Comparison of ENCODE assay signal across 8 cellular contexts in the genomic region with DNA sequence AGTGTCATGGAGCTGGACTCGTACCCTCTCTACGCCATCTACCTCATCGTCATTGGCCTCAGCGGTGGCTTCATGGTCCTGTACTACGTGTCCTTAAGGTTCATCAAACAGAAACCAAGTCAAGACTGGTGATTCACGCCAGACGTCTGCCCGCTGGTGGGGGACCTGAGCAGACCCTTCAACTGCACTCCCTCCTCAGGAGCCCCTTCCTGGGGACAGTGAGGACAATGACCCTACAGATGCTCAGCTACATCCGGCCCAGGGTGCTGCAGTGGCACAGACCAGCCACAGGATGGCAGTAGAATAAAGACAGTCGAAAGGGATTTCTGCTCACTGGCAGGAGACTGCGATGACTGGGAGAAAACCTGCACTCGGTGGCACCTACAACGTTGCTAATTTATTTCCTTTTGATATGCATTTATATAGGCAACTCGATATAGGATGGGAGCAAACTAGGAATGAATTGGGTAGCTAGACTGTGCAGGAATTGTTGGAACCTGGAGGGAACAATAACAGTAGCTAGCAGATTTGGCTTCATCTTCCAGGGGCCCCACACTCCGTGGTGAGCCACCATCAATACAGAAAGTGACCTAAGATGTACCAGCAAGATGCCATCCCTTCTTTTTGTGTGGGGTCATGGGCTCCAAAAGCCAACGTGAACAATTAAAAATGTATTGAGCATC. TPM values are rescaled to one million over a fixed set of nuclear protein-coding genes. Genes with fewer than 3 reads are reported as not detected.
A peak's percentile ranks its signal among the peaks of the same experiment; 100 is the strongest.
DNase-seq lines count a peak whose midpoint lies in the region; ATAC-seq, FAIRE-seq and TF ChIP-seq lines count a peak whose summit lies in the region.

No MANE protein-coding gene starts in this region.

- H3K36me3 ChIP-seq in WERI-Rb-1 (no peaks in the 10 kb centered on the region), mammary epithelial cell (ENCODE audit: insufficient read depth, low read length) (no peaks in the 10 kb centered on the region), keratinocyte (ENCODE audit: control insufficient read depth in 2 of 2, extremely low read depth in 1 of 2, insufficient read depth in 2 of 2, low read length in 2 of 2) (no peaks in the 10 kb centered on the region)

- CTCF ChIA-PET in mammary epithelial cell (lab: Charles Lee; ENCODE audit: low non-redundant PET): no interaction called here

- H3K27ac ChIP-seq in WERI-Rb-1: no peak overlapping the region
- H3K27ac ChIP-seq in mammary epithelial cell (ENCODE audit: insufficient read depth, low read depth, low read length): no peak overlapping the region
- no peak overlapping the region for H3K27ac ChIP-seq in keratinocyte (ENCODE audit: control insufficient read depth, insufficient read depth, low read length)

- FAIRE-seq in keratinocyte (lab: Jason Lieb, UNC): peak; percentile 67

- intact Hi-C loops in mammary epithelial cell (cut with micrococcal nuclease): loop anchor here (2.0 to 5.0 kb wide), 2 partner anchors 265 to 854 kb away; no protein-coding TSS in a partner anchor

- H3K9me3 ChIP-seq in WERI-Rb-1 (ENCODE audit: severe bottlenecking) (no peaks in the 10 kb centered on the region), mammary epithelial cell (replicated peaks; ENCODE audit: insufficient read depth, low read length) (no peaks in the 10 kb centered on the region), keratinocyte (ENCODE audit: control insufficient read depth, low read depth, low read length) (no peaks in the 10 kb centered on the region)

- H3K9ac ChIP-seq in mammary epithelial cell (ENCODE audit: insufficient read depth, low read length) (no peak overlapping the region), keratinocyte (ENCODE audit: control insufficient read depth, extremely low read depth, insufficient read depth, low read length) (no peak overlapping the region)

- in situ Hi-C loops in mammary epithelial cell (cut with MboI; ENCODE audit: low sequenced_read_pairs in 2 of 2): loop anchor here in 1 of 2 donors (10.0 kb wide), 1 partner anchor 263 kb away; no protein-coding TSS in a partner anchor

- BruUV-seq in mammary epithelial cell (replicated peaks; lab: Mats Ljungman, UMichigan): no TSS peak

- H3K9me1 ChIP-seq in keratinocyte (ENCODE audit: control insufficient read depth, extremely low read depth, insufficient read depth, low read length): no peaks in the 10 kb centered on the region

- H2AFZ ChIP-seq in mammary epithelial cell (ENCODE audit: low read depth, low read length) (no peak overlapping the region), keratinocyte (ENCODE audit: control insufficient read depth, low read length) (no peak overlapping the region)

- H3K79me2 ChIP-seq in mammary epithelial cell (ENCODE audit: insufficient read depth, low read length): no peaks in the 10 kb centered on the region
- no peaks in the 10 kb centered on the region for H3K79me2 ChIP-seq in keratinocyte (ENCODE audit: control insufficient read depth, insufficient read depth, low read length)

- no peak overlapping the region for H3K4me2 ChIP-seq in mammary epithelial cell (ENCODE audit: insufficient read depth, low read depth, low read length)
- H3K4me2 ChIP-seq in keratinocyte (ENCODE audit: control insufficient read depth, extremely low read depth, insufficient read depth, low read depth, low read length): no peak overlapping the region

- H3K4me3 ChIP-seq in GM12865 (ENCODE audit: low read depth, low read length): no peak overlapping the region
- H3K4me3 ChIP-seq in WERI-Rb-1 (ENCODE audit: low read depth, low read length): peak overlapping the region; percentile 10
- no peak overlapping the region for H3K4me3 ChIP-seq in mammary epithelial cell (replicated peaks in 1 of 3; ENCODE audit: insufficient read depth in 1 of 3, low read depth in 2 of 3, low read length in 3 of 3)
- no peak overlapping the region for H3K4me3 ChIP-seq in keratinocyte (ENCODE audit: control insufficient read depth in 2 of 3, extremely low read depth in 1 of 3, insufficient read depth in 2 of 3, low read depth in 1 of 3, low read length in 3 of 3)

- DNase-seq in GM12865 (ENCODE audit: low read depth) (peak; percentile 70), NCI-H2107 (lab: John Stamatoyannopoulos, UW) (peak; percentile 31), WERI-Rb-1 (peak; percentile 87), mammary epithelial cell (peak; percentile 29), keratinocyte (ENCODE audit: low read depth, low spot score) (no peak)
- DNase-seq in stimulated activated CD4-positive, alpha-beta T cell treated with anti-CD3 and anti-CD28 coated beads, Interleukin-1b, Interleukin-23, amount 100 ng/mL, for 48 hours: peak; percentile 70

- dilution Hi-C loops in mammary epithelial cell (cut with HindIII; ENCODE audit: low sequenced_read_pairs): no loop called here
- dilution Hi-C loops in keratinocyte (cut with MboI; ENCODE audit: extremely low pct_ligation_motif_present, low sequenced_read_pairs): no loop called here

- TF ChIP-seq CTCF in GM12865 (IDR thresholded peaks at IDR 0.05; ENCODE audit: insufficient read depth, low read depth, low read length, missing control alignments) (peak; percentile 96), WERI-Rb-1 (IDR thresholded peaks at IDR 0.05; ENCODE audit: low read depth, low read length) (peak; percentile 97), mammary epithelial cell (conservative IDR thresholded peaks at IDR 0.05 in 1 of 2, IDR thresholded peaks at IDR 0.05 in 1 of 2; ENCODE audit: extremely low read depth in 1 of 2, insufficient read depth in 1 of 2, low read depth in 1 of 2, low read length in 2 of 2) (peak; percentile 92 to 99), keratinocyte (optimal IDR thresholded peaks at IDR 0.05 in 1 of 3, IDR thresholded peaks at IDR 0.05 in 1 of 3, conservative IDR thresholded peaks at IDR 0.05 in 1 of 3; ENCODE audit: extremely low read depth in 1 of 3, insufficient read depth in 2 of 3, low read length in 3 of 3) (peak; percentile 90 to 99 (median 95))

- no peaks in the 10 kb centered on the region for H3K4me1 ChIP-seq in mammary epithelial cell (ENCODE audit: insufficient read depth, low read length)
- H3K4me1 ChIP-seq in keratinocyte (ENCODE audit: control insufficient read depth, extremely low read depth, insufficient read depth, low read length): no peaks in the 10 kb centered on the region

- WGBS in mammary epithelial cell (ENCODE audit: low coverage, missing lambda C conversion rate): 34% methylated on average over 16 of the region's 16 CpGs

- peak; percentile 73 for ATAC-seq in HG02973 (IDR thresholded peaks at IDR 0.05; ENCODE audit: unreplicated experiment)
- no peak for ATAC-seq in HG03025 (IDR thresholded peaks at IDR 0.05; ENCODE audit: low FRiP score, unreplicated experiment)

- H4K20me1 ChIP-seq in mammary epithelial cell (ENCODE audit: insufficient read depth, low read length) (no peaks in the 10 kb centered on the region), keratinocyte (ENCODE audit: control insufficient read depth, extremely low read depth, insufficient read depth, low read length) (no peaks in the 10 kb centered on the region)

- H3K27me3 ChIP-seq in WERI-Rb-1 (ENCODE audit: insufficient read depth, low read depth, severe bottlenecking) (no peaks in the 10 kb centered on the region), mammary epithelial cell (ENCODE audit: insufficient read depth, low read length) (no peaks in the 10 kb centered on the region), keratinocyte (ENCODE audit: control insufficient read depth, extremely low read depth, insufficient read depth, low read length) (peaks cover 7% of the 10 kb centered on the region)

RNA-seq across cellular contexts. Expression of gene ABCG8, which starts 39.2 kb away (rescaled TPM):
- not detected for total RNA-seq in mammary epithelial cell
- polyA plus RNA-seq in mammary epithelial cell (not detected), keratinocyte (not detected in 3 replicates)
- polyA minus RNA-seq in mammary epithelial cell (not detected), keratinocyte (not detected in 3 replicates)
- polyA plus RNA-seq in keratinocyte (2011; ENCODE audit: low read depth): not detected
- polyA plus RNA-seq in keratinocyte (2011; cell fraction: cytosol; rRNA removed): not detected in 2 replicates
- not detected in 2 replicates for polyA plus RNA-seq in keratinocyte (2011; cell fraction: nucleus; rRNA removed)
- 0.04 TPM in 1 of 2 replicates, not detected in the other for polyA plus RNA-seq in keratinocyte (2012; ENCODE audit: low replicate concordance)
- polyA minus RNA-seq in keratinocyte (2011; cell fraction: cytosol; rRNA and poly(A)+ RNA removed): not detected
- not detected in 2 replicates for polyA minus RNA-seq in keratinocyte (2011; cell fraction: nucleus; rRNA and poly(A)+ RNA removed)

RNA-seq across cellular contexts. Expression of gene ABCG5, which starts 39.3 kb away (rescaled TPM):
- total RNA-seq in mammary epithelial cell: not detected
- polyA plus RNA-seq in mammary epithelial cell: not detected
- polyA minus RNA-seq in mammary epithelial cell: not detected
- polyA plus RNA-seq in keratinocyte: not detected in 3 replicates
- polyA plus RNA-seq in keratinocyte (2011; ENCODE audit: low read depth): not detected
- not detected in 2 replicates for polyA plus RNA-seq in keratinocyte (2011; cell fraction: cytosol; rRNA removed)
- polyA plus RNA-seq in keratinocyte (2011; cell fraction: nucleus; rRNA removed): 0.05 TPM in 1 of 2 replicates, not detected in the other
- polyA plus RNA-seq in keratinocyte (2012; ENCODE audit: low replicate concordance): not detected in 2 replicates
- polyA minus RNA-seq in keratinocyte: not detected in 3 replicates
- not detected for polyA minus RNA-seq in keratinocyte (2011; cell fraction: cytosol; rRNA and poly(A)+ RNA removed)
- polyA minus RNA-seq in keratinocyte (2011; cell fraction: nucleus; rRNA and poly(A)+ RNA removed): not detected in 2 replicates
